Comparison of ENCODE assay signal across 15 cellular contexts in genomic region chr18:44178476-44178875, GRCh38.
"Had no signal": no experiment of that assay in that cellular context is flagged by ENCODE, and none has a peak within 500 bp of the region (broad histone marks: within the 10 kb centered on the region; RNA-seq: fewer than 3 reads in every experiment).

No MANE protein-coding gene starts in this region.

- H3K4me1 ChIP-seq: pancreas, tibial artery had no signal

- DNase-seq: activated CD4-positive, alpha-beta T cell treated with anti-CD3 and anti-CD28 coated beads, Interleukin-2, amount 10 ng/mL, durations not matched to agents 24 days and 14 days; activated CD8-positive, alpha-beta memory T cell treated with anti-CD3 and anti-CD28 coated beads, Interleukin-2, amount 50 U/mL, for 48 hours; activated gamma-delta T cell; activated T-cell treated with anti-CD3 and anti-CD28 coated beads, Interleukin-2, amount 50 U/mL, for 72 hours; effector memory CD4-positive, alpha-beta T cell; hippocampal formation; naive thymus-derived CD4-positive, alpha-beta T cell; stimulated activated CD4-positive, alpha-beta T cell treated with anti-CD3 and anti-CD28 coated beads, Interleukin-2, amount 100 ng/mL, for 48 hours; stimulated activated naive B cell treated with anti-CD40 and anti-IgM and Interleukin-4, amounts not matched to agents 10 μg/mL and 1 μg/mL and 100 μg/mL, for 72 hours; T-helper 2 cell had no signal

- H3K9me3 ChIP-seq: pancreas, tibial artery had no signal

- H3K27me3 ChIP-seq: pancreas, tibial artery had no signal

- H3K4me3 ChIP-seq: pancreas, tibial artery had no signal

- H3K27ac ChIP-seq: epithelial cell of prostate, pancreas, tibial artery had no signal

- ATAC-seq: activated naive CD4-positive, alpha-beta T cell treated with anti-CD3 and anti-CD28 coated beads, Interleukin-2, amount 50 U/mL, for 72 hours; activated T-cell treated with anti-CD3 and anti-CD28 coated beads, Interleukin-2, amount 50 U/mL, for 72 hours; naive thymus-derived CD4-positive, alpha-beta T cell; pancreas; stimulated activated naive B cell treated with anti-CD40 and anti-IgM and Interleukin-4, amounts not matched to agents 10 μg/mL and 1 μg/mL and 100 μg/mL, for 72 hours; WTC11 had no signal

- H3K36me3 ChIP-seq: pancreas, tibial artery had no signal
